In the genomic region with DNA sequence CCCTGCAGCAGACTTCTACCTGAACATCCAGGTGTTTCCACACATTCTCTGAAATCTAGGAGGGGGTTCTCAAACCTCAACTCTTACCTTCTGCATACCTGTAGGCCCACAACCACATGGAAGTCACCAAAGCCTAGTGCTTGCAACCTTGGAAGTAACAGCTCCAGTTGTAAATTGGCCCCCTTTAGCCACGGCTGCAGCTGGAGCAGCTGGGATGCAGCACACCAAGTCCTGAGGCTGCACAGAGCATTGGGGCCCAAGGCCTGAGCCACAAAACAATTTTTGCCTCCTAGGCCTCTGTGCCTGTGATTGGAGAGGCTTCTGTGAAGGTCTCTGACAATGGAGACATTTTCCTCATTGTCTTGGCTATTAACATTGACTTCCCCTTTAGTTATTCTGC, we compare ENCODE assay signal across 11 cellular contexts.
"Had no signal": no experiment of that assay in that cellular context is flagged by ENCODE, and none has a peak within 500 bp of the region (broad histone marks: within the 10 kb centered on the region; RNA-seq: fewer than 3 reads in every experiment).

No MANE protein-coding gene starts in this region.

- H3K9me3 ChIP-seq: HAP-1 had no signal

- ATAC-seq: GM23338, HCT116 had no signal

- H3K4me2 ChIP-seq: GM23338 had no signal

- H3K36me3 ChIP-seq: HAP-1 had no signal

- H3K4me3 Mint-ChIP-seq: GM23338, H9, HFFc6 had no signal

- H3K9ac ChIP-seq: GM23248 had no signal

- H3K27ac ChIP-seq: GM23248 had no signal

- H3K4me3 ChIP-seq: GM23248, GM23338, HAP-1 had no signal

- H3K4me1 ChIP-seq: HAP-1 had no signal

- H2AFZ ChIP-seq: GM23248, GM23338 had no signal

- DNase-seq: GM23248, GOT3, H7, H9, HCEC 1CT, HFFc6 had no signal

- H3K4me1 Mint-ChIP-seq: GM23338, H9 had no signal

- FAIRE-seq: H1, H54 had no signal

- H3K27ac Mint-ChIP-seq: GM23338, H9, HFFc6 had no signal
